In the genomic region with DNA sequence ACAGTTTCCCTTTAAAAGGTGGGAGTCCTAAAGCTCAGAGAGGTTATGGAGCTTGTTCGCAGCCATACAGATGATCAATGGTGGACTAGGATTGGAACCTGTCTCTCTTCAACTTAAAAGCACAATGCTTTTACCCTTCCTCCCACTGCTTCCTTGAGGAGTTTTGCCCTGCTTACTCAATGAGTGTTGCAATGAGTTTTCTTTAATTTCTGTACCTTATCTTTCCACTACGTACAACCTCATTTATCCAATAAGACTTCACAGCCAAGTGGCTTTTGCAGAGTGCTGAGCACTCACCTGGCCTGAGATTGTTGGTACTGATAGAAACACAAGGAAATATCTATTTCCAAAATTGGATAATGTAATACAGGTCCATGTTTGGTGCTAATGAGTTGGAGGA, we compare ENCODE assay signal across 23 cellular contexts.
"Had no signal": no experiment of that assay in that cellular context is flagged by ENCODE, and none has a peak within 500 bp of the region (broad histone marks: within the 10 kb centered on the region; RNA-seq: fewer than 3 reads in every experiment).

No MANE protein-coding gene starts in this region.

- H3K27me3 ChIP-seq: neural progenitor cell, ovary, right lobe of liver, sigmoid colon, stomach, testis, tibial artery, transverse colon, upper lobe of right lung, uterus had no signal

- H3K4me3 ChIP-seq: neural progenitor cell, ovary, psoas muscle, right lobe of liver, sigmoid colon, stomach, testis, tibial artery, transverse colon, upper lobe of right lung, uterus had no signal

- ATAC-seq: natural killer cell; psoas muscle; stimulated activated effector memory CD8-positive, alpha-beta T cell treated with anti-CD3 and anti-CD28 coated beads, Interleukin-12 subunit alpha, Interleukin-12 subunit beta, amount 100 ng/mL, for 72 hours; stimulated activated naive B cell treated with anti-CD40 and anti-IgM and Interleukin-4, amounts not matched to agents 10 μg/mL and 1 μg/mL and 100 μg/mL, for 72 hours had no signal

- H3K4me1 ChIP-seq: neural progenitor cell, parathyroid adenoma, psoas muscle, right lobe of liver, stomach, transverse colon, upper lobe of right lung, uterus had no signal

- H3K27ac ChIP-seq: neural progenitor cell, ovary, parathyroid adenoma, psoas muscle, right lobe of liver, sigmoid colon, stomach, testis, tibial artery, transverse colon, upper lobe of right lung had no signal

- H3K36me3 ChIP-seq: neural progenitor cell, ovary, right lobe of liver, sigmoid colon, stomach, tibial artery, transverse colon, upper lobe of right lung, uterus had no signal

- H3K4me2 ChIP-seq: neural progenitor cell had no signal

- DNase-seq: natural killer cell; occipital lobe; posterior cingulate gyrus; psoas muscle; right lobe of liver; sigmoid colon; small intestine; stimulated activated CD4-positive, alpha-beta T cell treated with anti-CD3 and anti-CD28 coated beads, Interleukin-15, amount 100 ng/mL, for 24 hours; stimulated activated CD4-positive, alpha-beta T cell treated with anti-CD3 and anti-CD28 coated beads, Interleukin-2, amount 100 ng/mL, for 24 hours; stimulated activated CD4-positive, alpha-beta T cell treated with anti-CD3 and anti-CD28 coated beads, Interleukin-2, amount 100 ng/mL, for 48 hours; stimulated activated CD4-positive, alpha-beta T cell treated with anti-CD3 and anti-CD28 coated beads, Interleukin-4, amount 100 ng/mL, for 24 hours; stimulated activated naive B cell treated with anti-CD40 and anti-IgM and Interleukin-4, amounts not matched to agents 10 μg/mL and 1 μg/mL and 100 μg/mL, for 72 hours; stimulated activated naive CD4-positive, alpha-beta T cell treated with Interleukin-2 at 50 U/mL for 16 hours; stomach; testis; transverse colon; upper lobe of right lung; uterus had no signal

- H3K9ac ChIP-seq: neural progenitor cell, parathyroid adenoma had no signal

- H3K9me3 ChIP-seq: ovary, psoas muscle, right lobe of liver, sigmoid colon, stomach, testis, tibial artery, transverse colon, upper lobe of right lung, uterus had no signal
